11 cellular contexts compared by ENCODE assay signal in genomic region chr4:1232661-1233621, GRCh38. TPM values are rescaled to one million over a fixed set of nuclear protein-coding genes. Genes with fewer than 3 reads are reported as not detected.
DNase-seq lines count a peak whose midpoint lies in the region; ATAC-seq and TF ChIP-seq lines count a peak whose summit lies in the region.
"Had no signal": no experiment of that assay in that cellular context is flagged by ENCODE, and none has a peak within 500 bp of the region (broad histone marks: within the 10 kb centered on the region; RNA-seq: fewer than 3 reads in every experiment).

No MANE protein-coding gene starts in this region.

- H3K4me3 ChIP-seq in fibroblast of lung (replicated peaks in 1 of 4; ENCODE audit: control extremely low read depth in 1 of 4, insufficient read depth in 1 of 4, low read depth in 3 of 4, low read length in 4 of 4) (no peak overlapping the region), aorta (ENCODE audit: low read length in 2 of 2) (no peak overlapping the region), WERI-Rb-1 (ENCODE audit: low read depth, low read length) (no peak overlapping the region)

- no peaks in the 10 kb centered on the region for H3K27me3 Mint-ChIP-seq in activated naive CD8-positive, alpha-beta T cell treated with anti-CD3 and anti-CD28 coated beads for 36 hours
- no peaks in the 10 kb centered on the region for H3K27me3 Mint-ChIP-seq in activated naive CD8-positive, alpha-beta T cell treated with anti-CD3 and anti-CD28 coated beads, Interleukin-2, amount 50 U/mL, for 24 hours
- no peaks in the 10 kb centered on the region for H3K27me3 Mint-ChIP-seq in nephron (ENCODE audit: low read depth)
- H3K27me3 Mint-ChIP-seq: IgD-negative memory B cell had no signal

- H3K27ac Mint-ChIP-seq in activated naive CD8-positive, alpha-beta T cell treated with anti-CD3 and anti-CD28 coated beads for 36 hours, result peak overlapping the region; percentile 38
- H3K27ac Mint-ChIP-seq in activated naive CD8-positive, alpha-beta T cell treated with anti-CD3 and anti-CD28 coated beads, Interleukin-2, amount 50 U/mL, for 24 hours, result no peak overlapping the region
- H3K27ac Mint-ChIP-seq in nephron, result peak overlapping the region; percentile 94 to 98 (median 94)

- DNase-seq in activated naive CD8-positive, alpha-beta T cell treated with anti-CD3 and anti-CD28 coated beads for 36 hours, result no peak
- DNase-seq in activated naive CD8-positive, alpha-beta T cell treated with anti-CD3 and anti-CD28 coated beads, Interleukin-2, amount 50 U/mL, for 24 hours, result no peak
- DNase-seq in fibroblast of lung (ENCODE audit: low read depth in 2 of 2) (peak; percentile 36 to 72), aorta (peak; percentile 50 to 78), WERI-Rb-1 (no peak), NOMO-1 (lab: John Stamatoyannopoulos, UW; ENCODE audit: unreplicated experiment in 2 of 2) (no peak), SW480 (ENCODE audit: low spot score) (no peak)
- DNase-seq: cortex of kidney, NCI-H446 had no signal

- H3K9me3 Mint-ChIP-seq in activated naive CD8-positive, alpha-beta T cell treated with anti-CD3 and anti-CD28 coated beads for 36 hours, result no peaks in the 10 kb centered on the region
- no peaks in the 10 kb centered on the region for H3K9me3 Mint-ChIP-seq in activated naive CD8-positive, alpha-beta T cell treated with anti-CD3 and anti-CD28 coated beads, Interleukin-2, amount 50 U/mL, for 24 hours
- H3K9me3 Mint-ChIP-seq in nephron, result no peaks in the 10 kb centered on the region
- H3K9me3 Mint-ChIP-seq: IgD-negative memory B cell had no signal

- peaks cover 11% of the 10 kb centered on the region for H3K36me3 Mint-ChIP-seq in activated naive CD8-positive, alpha-beta T cell treated with anti-CD3 and anti-CD28 coated beads for 36 hours
- peaks cover 15% of the 10 kb centered on the region for H3K36me3 Mint-ChIP-seq in activated naive CD8-positive, alpha-beta T cell treated with anti-CD3 and anti-CD28 coated beads, Interleukin-2, amount 50 U/mL, for 24 hours (ENCODE audit: low read depth)
- H3K36me3 Mint-ChIP-seq in nephron (ENCODE audit: low read depth), result peaks cover 51% of the 10 kb centered on the region
- H3K36me3 Mint-ChIP-seq: IgD-negative memory B cell had no signal

- no peak for ATAC-seq in activated naive CD8-positive, alpha-beta T cell treated with anti-CD3 and anti-CD28 coated beads, Interleukin-2, amount 50 U/mL, for 24 hours
- peak; percentile 23 for ATAC-seq in aorta (ENCODE audit: low FRiP score)

- no peak overlapping the region for H3K4me2 ChIP-seq in fibroblast of lung (ENCODE audit: extremely low read depth, insufficient read depth, low read length)

- H3K27me3 ChIP-seq in fibroblast of lung (ENCODE audit: control insufficient read depth, insufficient read depth, low read length) (no peaks in the 10 kb centered on the region), aorta (ENCODE audit: control insufficient read depth in 1 of 2, insufficient read depth in 2 of 2, low read length in 1 of 2) (no peaks in the 10 kb centered on the region), WERI-Rb-1 (ENCODE audit: insufficient read depth, low read depth, severe bottlenecking) (no peaks in the 10 kb centered on the region)

- no peaks in the 10 kb centered on the region for H3K9me3 ChIP-seq in fibroblast of lung (ENCODE audit: control insufficient read depth, insufficient read depth, low read depth, low read length)
- no peaks in the 10 kb centered on the region for H3K9me3 ChIP-seq in aorta (ENCODE audit: control insufficient read depth, low read length)
- H3K9me3 ChIP-seq in WERI-Rb-1 (ENCODE audit: severe bottlenecking), result no peaks in the 10 kb centered on the region

- no peaks in the 10 kb centered on the region for H4K20me1 ChIP-seq in fibroblast of lung (ENCODE audit: control insufficient read depth, extremely low read depth, insufficient read depth, low read length)

- H3K9ac ChIP-seq in fibroblast of lung (ENCODE audit: insufficient read depth, low read length), result peak overlapping the region; percentile 23

- no peak overlapping the region for H3K4me3 Mint-ChIP-seq in activated naive CD8-positive, alpha-beta T cell treated with anti-CD3 and anti-CD28 coated beads for 36 hours
- H3K4me3 Mint-ChIP-seq in activated naive CD8-positive, alpha-beta T cell treated with anti-CD3 and anti-CD28 coated beads, Interleukin-2, amount 50 U/mL, for 24 hours, result no peak overlapping the region
- H3K4me3 Mint-ChIP-seq in nephron, result peak overlapping the region in 2 of 3 experiments; percentile 21 to 46
- H3K4me3 Mint-ChIP-seq: IgD-negative memory B cell had no signal

- intact Hi-C loops in aorta (cut with DNase I), result no loop called here

- H3K4me1 Mint-ChIP-seq in activated naive CD8-positive, alpha-beta T cell treated with anti-CD3 and anti-CD28 coated beads for 36 hours, result peaks cover 2% of the 10 kb centered on the region
- H3K4me1 Mint-ChIP-seq in activated naive CD8-positive, alpha-beta T cell treated with anti-CD3 and anti-CD28 coated beads, Interleukin-2, amount 50 U/mL, for 24 hours, result peaks cover 2% of the 10 kb centered on the region
- H3K4me1 Mint-ChIP-seq in nephron, result peaks cover 35% of the 10 kb centered on the region
- H3K4me1 Mint-ChIP-seq: IgD-negative memory B cell had no signal

- no peak overlapping the region for H2AFZ ChIP-seq in fibroblast of lung (ENCODE audit: low read length)

- peaks cover 34% of the 10 kb centered on the region for H3K79me2 ChIP-seq in fibroblast of lung (ENCODE audit: control insufficient read depth, insufficient read depth, low read length)

- H3K36me3 ChIP-seq in fibroblast of lung (ENCODE audit: control insufficient read depth, insufficient read depth, low read length), result peaks cover 60% of the 10 kb centered on the region
- H3K36me3 ChIP-seq in aorta (ENCODE audit: control insufficient read depth in 1 of 2, insufficient read depth in 2 of 2, low read length in 1 of 2), result peaks cover 0 to 2% of the 10 kb centered on the region in 2 donors
- H3K36me3 ChIP-seq in WERI-Rb-1, result peaks cover 85% of the 10 kb centered on the region

- H3K4me1 ChIP-seq in fibroblast of lung (ENCODE audit: control insufficient read depth, extremely low read depth, insufficient read depth, low read length), result peaks cover 23% of the 10 kb centered on the region
- no peaks in the 10 kb centered on the region for H3K4me1 ChIP-seq in aorta (ENCODE audit: control insufficient read depth in 1 of 2, insufficient read depth in 2 of 2, low read length in 2 of 2)

- whole genome bisulfite sequencing in aorta, 2 donors, result 70 to 71% methylated on average over 32 of the region's 32 CpGs

- TF ChIP-seq CTCF in fibroblast of lung (conservative IDR thresholded peaks at IDR 0.05 in 1 of 2, IDR thresholded peaks at IDR 0.05 in 1 of 2; ENCODE audit: low read depth in 1 of 2, low read length in 2 of 2), result no peak
- no peak for TF ChIP-seq CTCF in nephron (IDR thresholded peaks at IDR 0.05; ENCODE audit: unreplicated experiment in 3 of 3)
- no peak for TF ChIP-seq CTCF in WERI-Rb-1 (IDR thresholded peaks at IDR 0.05; ENCODE audit: low read depth, low read length)

- peak overlapping the region; percentile 93 for H3K27ac ChIP-seq in fibroblast of lung (ENCODE audit: insufficient read depth, low read length)
- H3K27ac ChIP-seq in aorta (ENCODE audit: low read depth in 1 of 2, low read length in 2 of 2), result no peak overlapping the region
- no peak overlapping the region; the same call in 1 of the 2 replicates for H3K27ac ChIP-seq in WERI-Rb-1

RNA-seq across cellular contexts. Expression of gene CTBP1, which starts 16.0 kb away (rescaled TPM):
- total RNA-seq in activated naive CD8-positive, alpha-beta T cell treated with anti-CD3 and anti-CD28 coated beads for 36 hours, result 100 to 1,000 TPM; 135 to 141 TPM
- 224 and 249 TPM in 2 replicates for total RNA-seq in fibroblast of lung
- polyA plus RNA-seq in fibroblast of lung, result 78.2 and 86.1 TPM in 2 replicates
- polyA plus RNA-seq in fibroblast of lung (2012), result 102 and 162 TPM in 2 replicates
- 151 and 174 TPM in 2 replicates for polyA minus RNA-seq in fibroblast of lung (ENCODE audit: low replicate concordance)
- 100 to 1,000 TPM; 111 to 145 TPM for total RNA-seq in aorta
- 10 to 100 TPM; 66.4 to 96.5 TPM for polyA plus RNA-seq in aorta

RNA-seq across cellular contexts. Expression of gene MAEA, which starts 56.8 kb away (rescaled TPM):
- 10 to 100 TPM; 51.3 to 53.2 TPM for total RNA-seq in activated naive CD8-positive, alpha-beta T cell treated with anti-CD3 and anti-CD28 coated beads for 36 hours
- 37.2 and 44.3 TPM in 2 replicates for total RNA-seq in fibroblast of lung
- 53.8 and 59.5 TPM in 2 replicates for polyA plus RNA-seq in fibroblast of lung
- 49.3 and 67.4 TPM in 2 replicates for polyA plus RNA-seq in fibroblast of lung (2012)
- 55.9 and 75.0 TPM in 2 replicates for polyA minus RNA-seq in fibroblast of lung (ENCODE audit: low replicate concordance)
- 10 to 100 TPM; 49.8 to 61.3 TPM for total RNA-seq in aorta
- polyA plus RNA-seq in aorta, result 10 to 100 TPM; 32.4 to 62.0 TPM

Comparison
In these comparisons a context has a peak if more than half of its experiments do, and no peak if none do; other contexts are left out.
1. DNase-seq: peak in fibroblast of lung (2 of 2) and aorta (2 of 2); none in activated naive CD8-positive, alpha-beta T cell treated with anti-CD3 and anti-CD28 coated beads for 36 hours (single experiment), activated naive CD8-positive, alpha-beta T cell treated with anti-CD3 and anti-CD28 coated beads, Interleukin-2, amount 50 U/mL, for 24 hours (single experiment), WERI-Rb-1 (single experiment), NOMO-1 (0 of 2) and SW480 (single experiment).
2. H3K4me3 Mint-ChIP-seq: peak in nephron (2 of 3); none in activated naive CD8-positive, alpha-beta T cell treated with anti-CD3 and anti-CD28 coated beads for 36 hours (single experiment) and activated naive CD8-positive, alpha-beta T cell treated with anti-CD3 and anti-CD28 coated beads, Interleukin-2, amount 50 U/mL, for 24 hours (single experiment).